ENCODE assay signal across 17 cellular contexts in genomic region chr9:90071257-90071656, GRCh38.
"Had no signal": no experiment of that assay in that cellular context is flagged by ENCODE, and none has a peak within 500 bp of the region (broad histone marks: within the 10 kb centered on the region; RNA-seq: fewer than 3 reads in every experiment).

No MANE protein-coding gene starts in this region.

- DNase-seq: effector memory CD4-positive, alpha-beta T cell; foreskin keratinocyte; immature natural killer cell; left cardiac atrium; left ventricle myocardium superior; naive thymus-derived CD4-positive, alpha-beta T cell; posterior cingulate gyrus; sigmoid colon; stimulated activated CD4-positive, alpha-beta T cell treated with anti-CD3 and anti-CD28 coated beads, Interleukin-2, amount 100 ng/mL, for 24 hours; stimulated activated CD4-positive, alpha-beta T cell treated with anti-CD3 and anti-CD28 coated beads, Interleukin-4, amount 100 ng/mL, for 4 hours; stimulated activated naive B cell treated with anti-CD40 and anti-IgM and Interleukin-4, amounts not matched to agents 10 μg/mL and 1 μg/mL and 100 μg/mL, for 72 hours; stimulated activated naive CD8-positive, alpha-beta T cell treated with anti-CD3 and anti-CD28 coated beads, Interleukin-15, amount 100 ng/mL, for 72 hours; testis had no signal

- H3K27me3 ChIP-seq: sigmoid colon, testis had no signal

- H3K36me3 ChIP-seq: neutrophil, sigmoid colon, tibial nerve had no signal

- H3K4me3 ChIP-seq: sigmoid colon, skin epidermis, testis, tibial nerve had no signal

- ATAC-seq: foreskin keratinocyte; left cardiac atrium; left ventricle myocardium superior; naive thymus-derived CD4-positive, alpha-beta T cell; stimulated activated naive B cell treated with anti-CD40 and anti-IgM and Interleukin-4, amounts not matched to agents 10 μg/mL and 1 μg/mL and 100 μg/mL, for 72 hours; stimulated activated naive CD8-positive, alpha-beta T cell treated with anti-CD3 and anti-CD28 coated beads, Interleukin-15, amount 100 ng/mL, for 72 hours had no signal

- H3K4me1 ChIP-seq: foreskin keratinocyte, sigmoid colon, testis, tibial nerve had no signal

- H3K9me3 ChIP-seq: neutrophil, sigmoid colon, testis, tibial nerve had no signal

- H3K27ac ChIP-seq: epithelial cell of prostate, foreskin keratinocyte, neutrophil, sigmoid colon, skin epidermis, testis, tibial nerve had no signal
